12 cellular contexts compared by ENCODE assay signal in the genomic region with DNA sequence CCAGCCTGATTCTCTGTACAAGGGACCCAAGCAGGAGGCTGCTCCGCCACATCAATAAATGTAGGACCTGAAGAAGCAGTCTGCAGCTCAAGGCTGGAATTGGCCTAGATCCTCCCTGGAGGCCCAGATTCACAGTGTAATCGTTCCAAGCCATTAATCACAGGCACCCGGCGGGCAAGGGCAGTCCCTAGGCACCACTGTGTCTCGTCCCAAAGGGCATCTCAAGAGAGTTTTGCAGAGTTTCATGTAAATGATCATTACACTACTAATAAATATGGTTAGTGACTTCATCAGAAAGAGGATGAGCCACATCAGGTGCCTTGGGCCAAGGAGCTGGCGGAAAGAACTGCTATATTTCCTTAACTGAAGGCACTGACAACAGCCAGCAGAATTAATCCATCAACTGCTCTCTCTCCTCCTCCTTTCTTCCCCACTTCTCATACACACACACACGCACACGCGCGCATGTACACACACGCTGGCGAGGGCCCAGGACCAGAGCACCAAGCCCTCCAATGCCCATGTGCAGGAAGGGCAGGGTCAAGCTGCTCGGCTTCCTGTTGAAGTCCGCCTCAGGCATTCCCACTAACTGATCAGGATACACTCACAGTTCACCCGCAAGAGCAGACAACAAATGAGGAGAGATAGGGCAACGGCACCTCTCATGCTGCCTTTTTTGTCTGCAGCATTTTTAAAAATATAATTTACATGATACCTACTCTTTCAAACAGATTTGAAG. TPM values are rescaled to one million over a fixed set of nuclear protein-coding genes. Genes with fewer than 3 reads are reported as not detected.
DNase-seq lines count a peak whose midpoint lies in the region; ATAC-seq and TF ChIP-seq lines count a peak whose summit lies in the region.
"Had no signal": no experiment of that assay in that cellular context is flagged by ENCODE, and none has a peak within 500 bp of the region (broad histone marks: within the 10 kb centered on the region; RNA-seq: fewer than 3 reads in every experiment).

No MANE protein-coding gene starts in this region.

- no peak overlapping the region for H3K4me3 ChIP-seq in testis

- H3K9me3 Mint-ChIP-seq in CD14-positive monocyte (peaks cover 0 to 2% (median 0%) of the 10 kb centered on the region in 7 donors), nephron progenitor cell (peaks cover 4% of the 10 kb centered on the region)
- H3K9me3 Mint-ChIP-seq: CD8-positive, alpha-beta T cell; naive thymus-derived CD8-positive, alpha-beta T cell had no signal

- WGBS in testis, 2 donors, result 83 to 95% methylated on average over 12 to 16 of the region's 16 CpGs

- H3K36me3 ChIP-seq in testis (ENCODE audit: low read depth, missing control alignments), result no peaks in the 10 kb centered on the region

- H3K27me3 ChIP-seq in testis, result no peaks in the 10 kb centered on the region

- no peak for ATAC-seq in HG03095 (IDR thresholded peaks at IDR 0.05; ENCODE audit: unreplicated experiment)
- no peak for ATAC-seq in GM19395 (IDR thresholded peaks at IDR 0.05; ENCODE audit: unreplicated experiment)
- ATAC-seq: CD8-positive, alpha-beta T cell; naive thymus-derived CD8-positive, alpha-beta T cell had no signal

- H3K4me3 Mint-ChIP-seq in CD14-positive monocyte (peak overlapping the region; percentile 33 to 81), nephron progenitor cell (no peak overlapping the region)
- H3K4me3 Mint-ChIP-seq: CD8-positive, alpha-beta T cell had no signal

- H3K36me3 Mint-ChIP-seq in CD14-positive monocyte (peaks cover 6 to 16% of the 10 kb centered on the region in 2 donors), nephron progenitor cell (ENCODE audit: low read depth) (peaks cover 27% of the 10 kb centered on the region)

- H3K27me3 Mint-ChIP-seq in CD14-positive monocyte (ENCODE audit: low read depth in 3 of 3) (peaks cover 0 to 2% (median 0%) of the 10 kb centered on the region in 3 donors), nephron progenitor cell (ENCODE audit: low read depth, poor library complexity) (no peaks in the 10 kb centered on the region)
- H3K27me3 Mint-ChIP-seq: naive thymus-derived CD8-positive, alpha-beta T cell had no signal

- peaks cover 14% of the 10 kb centered on the region for H3K4me1 ChIP-seq in testis

- TF ChIP-seq CTCF in CD14-positive monocyte (IDR thresholded peaks at IDR 0.05), result no peak
- TF ChIP-seq CTCF in nephron progenitor cell (IDR thresholded peaks at IDR 0.05), result no peak
- no peak for TF ChIP-seq CTCF in testis (IDR thresholded peaks at IDR 0.05)

- H3K4me1 Mint-ChIP-seq in CD14-positive monocyte (peaks cover 55% of the 10 kb centered on the region), nephron progenitor cell (peaks cover 34% of the 10 kb centered on the region)

- H3K27ac ChIP-seq in testis, result no peak overlapping the region

- intact Hi-C loops in CD14-positive monocyte (cut with micrococcal nuclease) (no loop called here), testis (cut with DNase I; ENCODE audit: low total_unique reads) (no loop called here)

- DNase-seq in CD14-positive monocyte (ENCODE audit: low spot score) (no peak), NCI-H2227 (lab: John Stamatoyannopoulos, UW; ENCODE audit: unreplicated experiment) (peak; percentile 60), erythroblast (lab: John Stamatoyannopoulos, UW) (peak; percentile 42), nephron progenitor cell (peak; percentile 30), testis (no peak)
- no peak for DNase-seq in stimulated activated naive CD4-positive, alpha-beta T cell treated with Interleukin-2 at 50 U/mL for 16 hours (lab: John Stamatoyannopoulos, UW)
- DNase-seq: activated T-cell treated with anti-CD3 and anti-CD28 coated beads for 4 hours; CD8-positive, alpha-beta T cell; naive thymus-derived CD8-positive, alpha-beta T cell; NCI-H146 had no signal

- TF ChIP-seq POLR2A in erythroblast (IDR thresholded peaks at IDR 0.05; ENCODE audit: low read length) (no peak), testis (IDR thresholded peaks at IDR 0.05) (no peak)

- H3K9me3 ChIP-seq in testis, result no peaks in the 10 kb centered on the region

- peak overlapping the region in 5 of 7 donors; percentile 47 to 84 (median 79) for H3K27ac Mint-ChIP-seq in CD14-positive monocyte
- H3K27ac Mint-ChIP-seq in nephron progenitor cell, result peak overlapping the region; percentile 97
- H3K27ac Mint-ChIP-seq: CD8-positive, alpha-beta T cell had no signal

RNA-seq across cellular contexts. Expression of a gene that starts 33.8 kb away (rescaled TPM):
- polyA plus RNA-seq in CD14-positive monocyte (1 to 10 TPM; 8.3 to 9.6 TPM), testis (ENCODE audit: insufficient read depth, low read depth, low replicate concordance) (23.5 TPM)
- 10 to 100 TPM; 39.4 to 42.9 TPM for total RNA-seq in testis

Comparison
In these comparisons a context has a peak if more than half of its experiments do, and no peak if none do; other contexts are left out.
1. DNase-seq: peak in NCI-H2227 (single experiment), erythroblast (2 of 2) and nephron progenitor cell (single experiment); none in CD14-positive monocyte (single experiment), stimulated activated naive CD4-positive, alpha-beta T cell treated with Interleukin-2 at 50 U/mL for 16 hours (single experiment) and testis (single experiment).